Comparison of ENCODE assay signal across 1 cellular context in genomic region chr22:36775966-36776669, GRCh38.
TF ChIP-seq lines count a peak whose summit lies in the region.

Gene IFT27, minus strand, starts transcription at chr22:36776119. Its CDS starts 412 bp downstream, at chr22:36775707.

TF ChIP-seq in HepG2, 621 proteins besides CTCF, POLR2A, EP300 and RAD21 (continued from another document):
- TF ChIP-seq ZNF687 (CRISPR knock-in tag; IDR thresholded peaks at IDR 0.05) (peak; percentile 34), NFYB (CRISPR knock-in tag; IDR thresholded peaks at IDR 0.05) (peak; percentile 81), CREB1 (IDR thresholded peaks at IDR 0.05) (peak; percentile 29; the same call in 1 of the 2 replicates), CREB1 (CRISPR knock-in tag; IDR thresholded peaks at IDR 0.05) (no peak)
TF ChIP-seq in HepG2: peak in this region for 8.
